In the genomic region with DNA sequence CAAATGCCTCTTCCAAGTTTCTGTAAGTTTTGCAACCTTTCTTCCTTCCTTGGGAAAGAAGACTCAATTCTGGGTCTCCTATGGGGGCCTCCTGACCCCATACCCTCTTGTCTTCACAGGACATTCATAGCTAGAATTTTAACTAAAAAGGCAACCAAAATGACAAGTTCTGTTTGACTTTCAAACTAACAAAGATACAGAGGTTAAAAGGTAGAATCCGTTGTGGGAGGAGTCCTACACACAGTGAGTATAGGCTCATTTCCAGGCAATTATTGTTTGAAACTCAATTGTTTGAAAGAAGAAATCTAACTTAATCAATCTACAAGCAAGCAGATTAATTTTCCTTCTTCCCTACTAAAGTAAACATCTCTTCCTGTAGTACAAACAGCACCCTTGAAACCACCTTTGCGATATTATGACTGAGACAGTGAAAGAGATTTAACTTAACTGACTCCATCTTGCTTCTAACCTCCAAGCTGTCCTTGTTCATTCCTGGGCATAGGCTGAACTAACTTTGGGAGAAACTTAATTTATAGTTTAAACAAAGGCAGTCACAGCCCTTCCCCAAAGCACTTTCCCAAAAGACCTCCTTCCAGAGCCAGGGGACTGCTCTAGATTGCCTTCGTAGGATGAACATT, we compare ENCODE assay signal across 19 cellular contexts. TPM values are rescaled to one million over a fixed set of nuclear protein-coding genes. Genes with fewer than 3 reads are reported as not detected.
DNase-seq lines count a peak whose midpoint lies in the region; ATAC-seq and TF ChIP-seq lines count a peak whose summit lies in the region.
"Had no signal": no experiment of that assay in that cellular context is flagged by ENCODE, and none has a peak within 500 bp of the region (broad histone marks: within the 10 kb centered on the region; RNA-seq: fewer than 3 reads in every experiment).

No MANE protein-coding gene starts in this region.

- RAD21 ChIA-PET in HCT116 (lab: Charles Lee; ENCODE audit: low non-redundant PET in 1 of 2, low total read pairs in 2 of 2, uncharacterized antibody in 2 of 2, unreplicated experiment in 2 of 2) = no interaction called here

- TF ChIP-seq CTCF in HCT116 (IDR thresholded peaks at IDR 0.05 in 2 of 3, conservative IDR thresholded peaks at IDR 0.05 in 1 of 3; ENCODE audit: borderline replicate concordance in 1 of 3, insufficient read depth in 1 of 3, low read depth in 2 of 3, low read length in 2 of 3) (no peak), GM13976 (IDR thresholded peaks at IDR 0.05; ENCODE audit: borderline replicate concordance, control extremely low read depth, extremely low read depth, insufficient read depth, missing control alignments) (no peak)

- peaks cover 19% of the 10 kb centered on the region for H3K4me1 ChIP-seq in CD4-positive, CD25-positive, alpha-beta regulatory T cell (ENCODE audit: control insufficient read depth, insufficient read depth, low read length, poor library complexity, severe bottlenecking)
- peaks cover 17 to 18% of the 10 kb centered on the region in 2 experiments for H3K4me1 ChIP-seq in HCT116 (ENCODE audit: control insufficient read depth in 1 of 2, insufficient read depth in 2 of 2, low read length in 2 of 2)
- H3K4me1 ChIP-seq in naive thymus-derived CD4-positive, alpha-beta T cell (ENCODE audit: control insufficient read depth in 2 of 2, insufficient read depth in 2 of 2, low read length in 2 of 2) = peaks cover 15 to 33% of the 10 kb centered on the region in 2 donors
- peaks cover 2% of the 10 kb centered on the region for H3K4me1 ChIP-seq in right cardiac atrium (ENCODE audit: control insufficient read depth, insufficient read depth, low read length)
- H3K4me1 ChIP-seq: BLaER1 had no signal

- in situ Hi-C loops in GM13976 (cut with MboI; ENCODE audit: low sequenced_read_pairs, unreplicated experiment) = no loop called here

- H3K4me2 ChIP-seq in HCT116 (ENCODE audit: low read length) = no peak overlapping the region
- H3K4me2 ChIP-seq: BLaER1 had no signal

- no peaks in the 10 kb centered on the region for H3K36me3 Mint-ChIP-seq in CD4-positive, CD25-positive, alpha-beta regulatory T cell
- peaks cover 31% of the 10 kb centered on the region for H3K36me3 Mint-ChIP-seq in activated naive CD8-positive, alpha-beta T cell treated with anti-CD3 and anti-CD28 coated beads, Interleukin-2, amount 10 ng/mL, durations not matched to agents 7 days and 5 days
- H3K36me3 Mint-ChIP-seq in naive thymus-derived CD4-positive, alpha-beta T cell = peaks cover 0 to 21% (median 0%) of the 10 kb centered on the region in 5 donors
- H3K36me3 Mint-ChIP-seq: immature natural killer cell had no signal

- H3K27ac ChIP-seq in CD4-positive, CD25-positive, alpha-beta regulatory T cell (ENCODE audit: insufficient read depth, low read length, poor library complexity, severe bottlenecking) = no peak overlapping the region
- no peak overlapping the region for H3K27ac ChIP-seq in HCT116 (ENCODE audit: low read depth, low read length)
- H3K27ac ChIP-seq in naive thymus-derived CD4-positive, alpha-beta T cell (ENCODE audit: low read depth, low read length) = peak overlapping the region; percentile 41
- no peak overlapping the region for H3K27ac ChIP-seq in right cardiac atrium (ENCODE audit: low read length)
- H3K27ac ChIP-seq: BLaER1, cardiac muscle cell, gastroesophageal sphincter had no signal

- H3K4me1 Mint-ChIP-seq in CD4-positive, CD25-positive, alpha-beta regulatory T cell = peaks cover 20 to 30% (median 25%) of the 10 kb centered on the region in 4 donors
- H3K4me1 Mint-ChIP-seq in activated naive CD8-positive, alpha-beta T cell treated with anti-CD3 and anti-CD28 coated beads, Interleukin-2, amount 10 ng/mL, durations not matched to agents 7 days and 5 days = peaks cover 56% of the 10 kb centered on the region
- H3K4me1 Mint-ChIP-seq in naive thymus-derived CD4-positive, alpha-beta T cell = peaks cover 16 to 64% (median 42%) of the 10 kb centered on the region in 7 donors

- peak overlapping the region; percentile 72 to 77 (median 74) for H3K27ac Mint-ChIP-seq in CD4-positive, CD25-positive, alpha-beta regulatory T cell
- H3K27ac Mint-ChIP-seq in activated naive CD8-positive, alpha-beta T cell treated with anti-CD3 and anti-CD28 coated beads, Interleukin-2, amount 10 ng/mL, durations not matched to agents 7 days and 5 days = peak overlapping the region; percentile 95
- H3K27ac Mint-ChIP-seq in naive thymus-derived CD4-positive, alpha-beta T cell = peak overlapping the region; percentile 69 to 90 (median 82)

- peak overlapping the region; percentile 49 for H2AFZ ChIP-seq in HCT116 (ENCODE audit: low read depth, low read length, poor library complexity, severe bottlenecking)

- intact Hi-C loops in HCT116 (cut with micrococcal nuclease) (no loop called here), right cardiac atrium (cut with DNase I) (no loop called here)
- intact Hi-C loops in naive thymus-derived CD4-positive, alpha-beta T cell (cut with micrococcal nuclease) = loop anchor here (1.0 to 2.0 kb wide), 4 partner anchors 9 to 41 kb away; a partner anchor contains a TSS

- WGBS in right cardiac atrium = 78% methylated on average over 3 of the region's 3 CpGs

- peak overlapping the region; percentile 52 for H3K4me3 ChIP-seq in CD4-positive, CD25-positive, alpha-beta regulatory T cell (ENCODE audit: low read depth, low read length)
- H3K4me3 ChIP-seq in HCT116 (replicated peaks in 1 of 2; ENCODE audit: low read depth in 1 of 2, low read length in 2 of 2) (no peak overlapping the region), right cardiac atrium (ENCODE audit: low read length) (no peak overlapping the region)
- H3K4me3 ChIP-seq in naive thymus-derived CD4-positive, alpha-beta T cell (ENCODE audit: low read length) = no peak overlapping the region
- H3K4me3 ChIP-seq: BLaER1, cardiac muscle cell, gastroesophageal sphincter had no signal

- no TSS peak for BruUV-seq in HCT116 (replicated peaks; lab: Mats Ljungman, UMichigan)

- H3K27me3 Mint-ChIP-seq in CD4-positive, CD25-positive, alpha-beta regulatory T cell = no peaks in the 10 kb centered on the region
- no peaks in the 10 kb centered on the region for H3K27me3 Mint-ChIP-seq in activated naive CD8-positive, alpha-beta T cell treated with anti-CD3 and anti-CD28 coated beads, Interleukin-2, amount 10 ng/mL, durations not matched to agents 7 days and 5 days
- H3K27me3 Mint-ChIP-seq in naive thymus-derived CD4-positive, alpha-beta T cell = no peaks in the 10 kb centered on the region
- H3K27me3 Mint-ChIP-seq: activated B cell treated with CpG ODN at 0.5 μM for 24 hours had no signal

- H3K9ac ChIP-seq in HCT116 (ENCODE audit: low read length) = no peak overlapping the region
- H3K9ac ChIP-seq: BLaER1 had no signal

- H3K27me3 ChIP-seq in CD4-positive, CD25-positive, alpha-beta regulatory T cell (ENCODE audit: control insufficient read depth, insufficient read depth, low read length) = no peaks in the 10 kb centered on the region
- H3K27me3 ChIP-seq in HCT116 (ENCODE audit: insufficient read depth, low read length) (no peaks in the 10 kb centered on the region), right cardiac atrium (ENCODE audit: control insufficient read depth, insufficient read depth) (no peaks in the 10 kb centered on the region)
- no peaks in the 10 kb centered on the region for H3K27me3 ChIP-seq in naive thymus-derived CD4-positive, alpha-beta T cell (ENCODE audit: control insufficient read depth in 2 of 2, insufficient read depth in 2 of 2, low read length in 2 of 2)
- H3K27me3 ChIP-seq: BLaER1, cardiac muscle cell, gastroesophageal sphincter had no signal

- no peaks in the 10 kb centered on the region for H3K79me2 ChIP-seq in HCT116 (ENCODE audit: insufficient read depth, low read length)

- CTCF ChIA-PET in HCT116 (lab: Charles Lee) = no interaction called here
- CTCF ChIA-PET in naive thymus-derived CD4-positive, alpha-beta T cell (lab: Charles Lee) = interaction anchor here (0.7 kb wide), 1 partner anchor 58 kb away, joined by 3 read pairs; no protein-coding TSS in a partner anchor

- no peaks in the 10 kb centered on the region for H4K20me1 ChIP-seq in HCT116 (ENCODE audit: insufficient read depth)
- H4K20me1 ChIP-seq: BLaER1 had no signal

- TF ChIP-seq RAD21 in HCT116 (IDR thresholded peaks at IDR 0.05; ENCODE audit: low read depth) = no peak

- H3K9me3 Mint-ChIP-seq in CD4-positive, CD25-positive, alpha-beta regulatory T cell = no peaks in the 10 kb centered on the region
- peaks cover 5% of the 10 kb centered on the region for H3K9me3 Mint-ChIP-seq in activated naive CD8-positive, alpha-beta T cell treated with anti-CD3 and anti-CD28 coated beads, Interleukin-2, amount 10 ng/mL, durations not matched to agents 7 days and 5 days
- H3K9me3 Mint-ChIP-seq in naive thymus-derived CD4-positive, alpha-beta T cell = peaks cover 0 to 4% (median 0%) of the 10 kb centered on the region in 11 donors
- H3K9me3 Mint-ChIP-seq: activated B cell treated with CpG ODN at 0.5 μM for 24 hours, immature natural killer cell had no signal

- ATAC-seq in CD4-positive, CD25-positive, alpha-beta regulatory T cell (ENCODE audit: low read depth in 2 of 2) = no peak
- ATAC-seq in HCT116 = no peak
- peak; percentile 28 for ATAC-seq in activated naive CD8-positive, alpha-beta T cell treated with anti-CD3 and anti-CD28 coated beads, Interleukin-2, amount 10 ng/mL, durations not matched to agents 7 days and 5 days (ENCODE audit: low read depth)
- peak; percentile 57 for ATAC-seq in naive thymus-derived CD4-positive, alpha-beta T cell
- ATAC-seq in right cardiac atrium = no peak
- ATAC-seq in GM21360 (IDR thresholded peaks at IDR 0.05; ENCODE audit: unreplicated experiment) = no peak
- ATAC-seq in HG02678 (IDR thresholded peaks at IDR 0.05; ENCODE audit: unreplicated experiment) = no peak
- ATAC-seq: gastroesophageal sphincter had no signal

- H3K4me3 Mint-ChIP-seq in CD4-positive, CD25-positive, alpha-beta regulatory T cell = peak overlapping the region in 2 of 4 donors; percentile 2 to 10
- peak overlapping the region; percentile 50 for H3K4me3 Mint-ChIP-seq in activated naive CD8-positive, alpha-beta T cell treated with anti-CD3 and anti-CD28 coated beads, Interleukin-2, amount 10 ng/mL, durations not matched to agents 7 days and 5 days
- peak overlapping the region in 8 of 10 donors; percentile 17 to 72 (median 55) for H3K4me3 Mint-ChIP-seq in naive thymus-derived CD4-positive, alpha-beta T cell
- H3K4me3 Mint-ChIP-seq: activated B cell treated with CpG ODN at 0.5 μM for 24 hours, immature natural killer cell had no signal

- no peaks in the 10 kb centered on the region for H3K9me2 ChIP-seq in HCT116 (ENCODE audit: insufficient read depth)

- no peaks in the 10 kb centered on the region for H3K9me3 ChIP-seq in CD4-positive, CD25-positive, alpha-beta regulatory T cell (ENCODE audit: control insufficient read depth in 2 of 2, low read length in 2 of 2)
- H3K9me3 ChIP-seq in HCT116 (ENCODE audit: control insufficient read depth in 1 of 2, insufficient read depth in 1 of 2, low read depth in 1 of 2, low read length in 2 of 2) (no peaks in the 10 kb centered on the region), right cardiac atrium (ENCODE audit: control insufficient read depth, low read length) (no peaks in the 10 kb centered on the region)
- H3K9me3 ChIP-seq in naive thymus-derived CD4-positive, alpha-beta T cell (ENCODE audit: control insufficient read depth in 2 of 3, low read length in 3 of 3) = no peaks in the 10 kb centered on the region
- H3K9me3 ChIP-seq: BLaER1, gastroesophageal sphincter had no signal

- no peak for TF ChIP-seq POLR2A in HCT116 (IDR thresholded peaks at IDR 0.05; ENCODE audit: borderline replicate concordance, extremely low read depth, insufficient read depth, insufficient read length)

- no peaks in the 10 kb centered on the region for H3K36me3 ChIP-seq in CD4-positive, CD25-positive, alpha-beta regulatory T cell (ENCODE audit: control insufficient read depth, insufficient read depth, low read length)
- H3K36me3 ChIP-seq in HCT116 (ENCODE audit: control insufficient read depth in 1 of 2, insufficient read depth in 2 of 2, low read length in 2 of 2) = no peaks in the 10 kb centered on the region
- H3K36me3 ChIP-seq in naive thymus-derived CD4-positive, alpha-beta T cell (ENCODE audit: control insufficient read depth in 2 of 3, insufficient read depth in 3 of 3, low read length in 3 of 3) = no peaks in the 10 kb centered on the region
- H3K36me3 ChIP-seq: BLaER1, cardiac muscle cell, gastroesophageal sphincter had no signal

- DNase-seq in CD4-positive, CD25-positive, alpha-beta regulatory T cell = no peak
- DNase-seq in HCT116 (ENCODE audit: low read depth, low spot score) (no peak), right cardiac atrium (no peak), GM13976 (ENCODE audit: low spot score) (no peak)
- DNase-seq in activated naive CD8-positive, alpha-beta T cell treated with anti-CD3 and anti-CD28 coated beads, Interleukin-2, amount 10 ng/mL, durations not matched to agents 7 days and 5 days = no peak
- DNase-seq in naive thymus-derived CD4-positive, alpha-beta T cell = no peak
- DNase-seq: activated B cell treated with CpG ODN at 0.5 μM for 24 hours; activated effector memory CD4-positive, alpha-beta T cell treated with Interleukin-2 at 50 U/mL for 16 hours; DMS79 treated with DMSO at 0.1 percent for 48 hours; immature natural killer cell; KG1; NCI-H1436; NCI-H446 had no signal

- POLR2A ChIA-PET in HCT116 (lab: Charles Lee) = no interaction called here
- POLR2A ChIA-PET in activated naive CD8-positive, alpha-beta T cell treated with anti-CD3 and anti-CD28 coated beads, Interleukin-2, amount 10 ng/mL, durations not matched to agents 7 days and 5 days (lab: Charles Lee) = interaction anchor here (1.4 to 4.0 kb wide), 3 partner anchors 15 to 54 kb away, joined by 3 to 28 read pairs (median 4); a partner anchor contains a TSS
- POLR2A ChIA-PET in naive thymus-derived CD4-positive, alpha-beta T cell (lab: Charles Lee) = interaction anchor here (0.6 to 2.3 kb wide), 4 partner anchors 15 to 21 kb away, joined by 3 to 13 read pairs (median 4); a partner anchor contains a TSS

RNA-seq across cellular contexts. Expression of a gene that starts 14.4 kb away (rescaled TPM):
- total RNA-seq in CD4-positive, CD25-positive, alpha-beta regulatory T cell = 29.1 TPM
- 10 to 100 TPM; 57.0 to 93.4 (median 60.7) TPM for polyA plus RNA-seq in CD4-positive, CD25-positive, alpha-beta regulatory T cell
- total RNA-seq in HCT116 (2021; ENCODE audit: unreplicated experiment) = 0.20 TPM
- polyA plus RNA-seq in HCT116 (2012) = 0.27 TPM in 1 of 2 replicates, not detected in the other
- 100 to 1,000 TPM; 151 to 159 TPM for total RNA-seq in activated naive CD8-positive, alpha-beta T cell treated with anti-CD3 and anti-CD28 coated beads, Interleukin-2, amount 10 ng/mL, durations not matched to agents 7 days and 5 days
- total RNA-seq in naive thymus-derived CD4-positive, alpha-beta T cell = 100 to 1,000 TPM in 1 of 5 experiments, 10 to 100 TPM in 4; 10.8 to 234 (median 45.0) TPM
- 10 to 100 TPM; 60.9 to 92.1 TPM for polyA plus RNA-seq in naive thymus-derived CD4-positive, alpha-beta T cell
- total RNA-seq in right cardiac atrium = 10 to 100 TPM in 3 of 4 donors, 1 to 10 TPM in 1; 9.6 to 23.0 (median 13.3) TPM
- 21.2 TPM for polyA plus RNA-seq in right cardiac atrium
- total RNA-seq: cardiac muscle cell, osteocyte had no signal
- polyA plus RNA-seq: cardiac muscle cell had no signal

Comparison
In these comparisons a context has a peak if more than half of its experiments do, and no peak if none do; other contexts are left out.
1. ATAC-seq: peak in activated naive CD8-positive, alpha-beta T cell treated with anti-CD3 and anti-CD28 coated beads, Interleukin-2, amount 10 ng/mL, durations not matched to agents 7 days and 5 days (single experiment) and naive thymus-derived CD4-positive, alpha-beta T cell (single experiment); none in CD4-positive, CD25-positive, alpha-beta regulatory T cell (0 of 2), HCT116 (single experiment), right cardiac atrium (0 of 2), GM21360 (single experiment) and HG02678 (single experiment).
2. intact Hi-C loops: an anchor here in naive thymus-derived CD4-positive, alpha-beta T cell (1.0 to 2.0 kb wide); none called in HCT116 and right cardiac atrium.
3. Peak in every context shown above with its lines, with median percentiles within 50 percentile points of each other: H3K27ac Mint-ChIP-seq.